In the genomic region with DNA sequence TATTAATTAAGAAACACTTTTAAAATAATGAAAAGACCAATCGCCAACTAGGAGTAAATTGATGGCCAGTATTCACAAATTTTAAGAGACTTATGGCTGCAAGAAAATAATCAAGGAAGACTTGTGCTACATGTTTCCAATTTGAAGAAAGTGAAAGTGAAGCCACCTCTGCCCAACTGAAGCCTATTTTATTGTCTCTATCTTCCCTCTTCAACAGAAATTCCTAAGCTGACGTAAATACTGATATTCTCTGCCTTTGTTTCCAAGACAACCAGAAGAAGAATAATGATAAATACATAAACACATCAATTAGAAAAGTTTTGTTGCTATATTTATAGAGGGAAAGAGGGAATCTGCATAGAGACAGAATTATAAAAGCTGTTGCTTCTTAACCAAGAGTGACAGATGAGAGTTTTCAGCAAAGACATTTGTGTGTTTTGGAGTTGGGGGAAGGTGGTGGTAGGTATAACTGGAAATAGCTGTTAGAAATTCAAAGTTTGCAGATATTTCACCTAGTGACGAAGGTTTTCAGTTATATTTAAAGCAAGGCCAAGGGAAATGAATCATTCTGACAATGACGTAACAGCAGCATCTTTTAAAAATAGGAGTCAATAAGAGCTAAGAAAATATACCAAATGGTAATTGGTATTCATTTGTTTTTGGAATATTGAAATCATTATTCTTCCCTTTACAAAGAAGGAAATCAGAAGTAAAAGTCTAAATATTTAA, we compare ENCODE assay signal across 18 cellular contexts.
DNase-seq lines count a peak whose midpoint lies in the region; ATAC-seq and TF ChIP-seq lines count a peak whose summit lies in the region.
"Had no signal": no experiment of that assay in that cellular context is flagged by ENCODE, and none has a peak within 500 bp of the region (broad histone marks: within the 10 kb centered on the region; RNA-seq: fewer than 3 reads in every experiment).

No MANE protein-coding gene starts in this region.

- H3K9me3 ChIP-seq in SJSA1 (replicated peaks) (no peaks in the 10 kb centered on the region), ovary (no peaks in the 10 kb centered on the region)
- H3K9me3 ChIP-seq: suprapubic skin had no signal

- H3K27ac ChIP-seq in HL-60 (replicated peaks) = peak overlapping the region; percentile 52
- H3K27ac ChIP-seq in SJSA1 = peak overlapping the region; percentile 93
- H3K27ac ChIP-seq in ovary = no peak overlapping the region
- H3K27ac ChIP-seq: suprapubic skin had no signal

- intact Hi-C loops in ovary (cut with DNase I) = no loop called here

- DNase-seq in AG20443 (ENCODE audit: low spot score) (peak; percentile 15), HL-60 (ENCODE audit: low read depth in 1 of 2, low spot score in 1 of 2) (no peak), SJSA1 (ENCODE audit: low read depth in 1 of 2, low spot score in 2 of 2) (peak in 1 of 2 experiments; percentile 54), fibroblast of pulmonary artery (ENCODE audit: low read depth) (peak; percentile 68), ovary (no peak), NCI-H1930 (lab: John Stamatoyannopoulos, UW) (no peak)
- no peak for DNase-seq in stimulated activated CD4-positive, alpha-beta T cell treated with anti-CD3 and anti-CD28 coated beads, Interleukin-1b, Interleukin-23, amount 100 ng/mL, for 48 hours
- DNase-seq: activated CD4-positive, alpha-beta T cell treated with anti-CD3 and anti-CD28 coated beads, Interleukin-2, amount 50 U/mL, for 48 hours; DMS 273 treated with DMSO at 0.1 percent for 48 hours; effector CD8-positive, alpha-beta T cell; head of caudate nucleus; kidney glomerular epithelial cell; NCI-H1436; NCI-H510A treated with DMSO at 0.1 percent for 48 hours; posterior cingulate gyrus; RPMI8226 had no signal

- no peak overlapping the region for H3K4me3 ChIP-seq in HL-60 (replicated peaks; ENCODE audit: insufficient read depth, low read length)
- no peak overlapping the region for H3K4me3 ChIP-seq in SJSA1
- H3K4me3 ChIP-seq in fibroblast of pulmonary artery (replicated peaks; ENCODE audit: low read depth, low read length) = peak overlapping the region; percentile 17
- no peak overlapping the region for H3K4me3 ChIP-seq in ovary
- H3K4me3 ChIP-seq: suprapubic skin had no signal

- no peaks in the 10 kb centered on the region for H3K36me3 ChIP-seq in SJSA1
- no peaks in the 10 kb centered on the region for H3K36me3 ChIP-seq in ovary
- H3K36me3 ChIP-seq: suprapubic skin had no signal

- no peak for TF ChIP-seq CTCF in HL-60 (IDR thresholded peaks at IDR 0.05; ENCODE audit: insufficient read depth, low read length)
- no peak for TF ChIP-seq CTCF in fibroblast of pulmonary artery (IDR thresholded peaks at IDR 0.05; ENCODE audit: low read length, missing control alignments)
- TF ChIP-seq CTCF in ovary (IDR thresholded peaks at IDR 0.05) = no peak

- H3K4me1 ChIP-seq in SJSA1 (replicated peaks) = peaks cover 17% of the 10 kb centered on the region
- no peaks in the 10 kb centered on the region for H3K4me1 ChIP-seq in ovary (ENCODE audit: insufficient read depth)
- H3K4me1 ChIP-seq: suprapubic skin had no signal

- 51 to 60% (median 57%) methylated on average over 4 of the region's 4 CpGs for WGBS in ovary, 3 donors

- no peak for TF ChIP-seq EP300 in ovary (IDR thresholded peaks at IDR 0.05)

- TF ChIP-seq POLR2A in ovary (IDR thresholded peaks at IDR 0.05) = no peak

- ATAC-seq in GM21447 (IDR thresholded peaks at IDR 0.05; ENCODE audit: unreplicated experiment) = no peak

- H3K27me3 ChIP-seq in HL-60 (ENCODE audit: insufficient read depth, poor library complexity, severe bottlenecking) (no peaks in the 10 kb centered on the region), SJSA1 (replicated peaks) (no peaks in the 10 kb centered on the region), ovary (no peaks in the 10 kb centered on the region)
- H3K27me3 ChIP-seq: suprapubic skin had no signal

Comparison
In these comparisons a context has a peak if more than half of its experiments do, and no peak if none do; other contexts are left out.
1. DNase-seq: peak in AG20443 (single experiment) and fibroblast of pulmonary artery (single experiment); none in HL-60 (0 of 2), ovary (0 of 5), stimulated activated CD4-positive, alpha-beta T cell treated with anti-CD3 and anti-CD28 coated beads, Interleukin-1b, Interleukin-23, amount 100 ng/mL, for 48 hours (single experiment) and NCI-H1930 (0 of 2).
2. H3K27ac ChIP-seq: peak in HL-60 (single experiment) and SJSA1 (single experiment); none in ovary (0 of 2).